ENCODE assay signal across 25 cellular contexts in genomic region chr4:127686656-127687055, GRCh38. TPM values are rescaled to one million over a fixed set of nuclear protein-coding genes. Genes with fewer than 3 reads are reported as not detected.
DNase-seq lines count a peak whose midpoint lies in the region; ATAC-seq, FAIRE-seq and TF ChIP-seq lines count a peak whose summit lies in the region.
"Had no signal": no experiment of that assay in that cellular context is flagged by ENCODE, and none has a peak within 500 bp of the region (broad histone marks: within the 10 kb centered on the region; RNA-seq: fewer than 3 reads in every experiment).

No MANE protein-coding gene starts in this region.

- H3K79me2 ChIP-seq in PC-3 (ENCODE audit: low read length): no peaks in the 10 kb centered on the region

- H3K36me3 ChIP-seq in PC-3 (ENCODE audit: low read depth, low read length): no peaks in the 10 kb centered on the region; the same call in 1 of the 2 replicates
- no peaks in the 10 kb centered on the region for H3K36me3 ChIP-seq in bronchial epithelial cell (ENCODE audit: control insufficient read depth, insufficient read depth, low read length)
- H3K36me3 ChIP-seq: uterus had no signal

- H3K4me3 ChIP-seq in PC-3 (ENCODE audit: low read length): 0 out of 2 replicates have a peak overlapping the region, but pooled peaks have one; percentile 4
- no peak overlapping the region for H3K4me3 ChIP-seq in bronchial epithelial cell (ENCODE audit: low read depth, low read length)
- H3K4me3 ChIP-seq: coronary artery, uterus had no signal

- H3F3A ChIP-seq in PC-3 (ENCODE audit: low read length, unreplicated experiment): no peaks in the 10 kb centered on the region

- no peak for FAIRE-seq in bronchial epithelial cell (lab: Jason Lieb, UNC)

- no peaks in the 10 kb centered on the region for H3K9me3 ChIP-seq in PC-3 (ENCODE audit: low read length)
- H3K9me3 ChIP-seq: uterus had no signal

- CTCF ChIA-PET in PC-3 (lab: Charles Lee): no interaction called here

- no peak overlapping the region; the same call in 1 of the 2 replicates for H2AFZ ChIP-seq in PC-3 (ENCODE audit: low read length)

- peak overlapping the region; percentile 57 for H3K27ac ChIP-seq in PC-3 (ENCODE audit: low read length)
- H3K27ac ChIP-seq: coronary artery, uterus had no signal

- POLR2A ChIA-PET in PC-3 (lab: Charles Lee; ENCODE audit: unreplicated experiment): interaction anchor here (0.7 kb wide), 1 partner anchor 54 kb away, joined by 3 read pairs; the partner anchor contains the start of gene INTU

- peak; percentile 51 for DNase-seq in EH (ENCODE audit: low read depth)
- peak; percentile 86 for DNase-seq in PC-3
- peak; percentile 73 for DNase-seq in bronchial epithelial cell (ENCODE audit: low read depth)
- DNase-seq in kidney tubule cell (ENCODE audit: low spot score): peak; percentile 71
- no peak for DNase-seq in SHP77 treated with DMSO at 0.1 percent for 48 hours (lab: John Stamatoyannopoulos, UW)
- DNase-seq in cerebellar cortex (ENCODE audit: low spot score): no peak
- DNase-seq in NCI-H1092 (lab: John Stamatoyannopoulos, UW): no peak
- DNase-seq in cardiac septum (ENCODE audit: low spot score): no peak
- DNase-seq: activated CD4-positive, alpha-beta T cell treated with anti-CD3 and anti-CD28 coated beads, Interleukin-2, amount 10 ng/mL, durations not matched to agents 7 days and 5 days; activated CD8-positive, alpha-beta memory T cell treated with anti-CD3 and anti-CD28 coated beads, Interleukin-2, amount 50 U/mL, for 48 hours; activated gamma-delta T cell treated with Interleukin-2 at 50 U/mL for 16 hours; AML-193; amygdala; COR-L47; head of caudate nucleus; KBM-7; naive thymus-derived CD4-positive, alpha-beta T cell; NCI-H2171; NCI-H748 treated with DMSO at 0.1 percent for 48 hours; stimulated activated CD4-positive, alpha-beta T cell treated with anti-CD3 and anti-CD28 coated beads, Interleukin-4, amount 100 ng/mL, for 24 hours; uterus had no signal

- H3K4me2 ChIP-seq in PC-3 (ENCODE audit: low read length): peak overlapping the region; percentile 64

- intact Hi-C loops in PC-3 (cut with micrococcal nuclease) (no loop called here), cardiac septum (cut with DNase I) (no loop called here)

- peak; percentile 97 for ATAC-seq in PC-3
- ATAC-seq: naive thymus-derived CD4-positive, alpha-beta T cell had no signal

- BruUV-seq in PC-3 (replicated peaks; lab: Mats Ljungman, UMichigan): no TSS peak

- H3K27me3 ChIP-seq in PC-3 (ENCODE audit: low read length) (no peaks in the 10 kb centered on the region), bronchial epithelial cell (ENCODE audit: control insufficient read depth, insufficient read depth, low read length) (no peaks in the 10 kb centered on the region)
- H3K27me3 ChIP-seq: uterus had no signal

- TF ChIP-seq CTCF in PC-3 (conservative IDR thresholded peaks at IDR 0.05; ENCODE audit: low read depth, low read length) (no peak), bronchial epithelial cell (IDR thresholded peaks at IDR 0.05; ENCODE audit: insufficient read depth, low read length, severe bottlenecking) (no peak)

- no peak overlapping the region for H3K9ac ChIP-seq in PC-3 (ENCODE audit: low read length)

- no peaks in the 10 kb centered on the region for H4K20me1 ChIP-seq in PC-3 (ENCODE audit: low read length)

- peaks cover 25% of the 10 kb centered on the region for H3K4me1 ChIP-seq in PC-3 (ENCODE audit: insufficient read depth, low read length)
- H3K4me1 ChIP-seq: uterus had no signal

- no peaks in the 10 kb centered on the region for H3K9me2 ChIP-seq in PC-3 (replicated peaks; ENCODE audit: low read length)

RNA-seq across cellular contexts. Expression of gene SLC25A31, which starts 43.5 kb away (rescaled TPM):
- total RNA-seq in PC-3 (2014; rRNA removed): not detected in 2 replicates
- not detected in 2 replicates for total RNA-seq in bronchial epithelial cell
- total RNA-seq in cardiac septum: not detected
- total RNA-seq: activated CD4-positive, alpha-beta T cell treated with anti-CD3 and anti-CD28 coated beads, Interleukin-2, amount 10 ng/mL, durations not matched to agents 7 days and 5 days; H4; naive thymus-derived CD4-positive, alpha-beta T cell; skeletal muscle tissue; subcutaneous adipose tissue had no signal

RNA-seq across cellular contexts. Expression of gene INTU, which starts 53.9 kb away (rescaled TPM):
- 1.1 and 1.8 TPM in 2 replicates for total RNA-seq in PC-3 (2014; rRNA removed)
- total RNA-seq in bronchial epithelial cell: 3.9 and 6.7 TPM in 2 replicates
- 4.8 TPM for total RNA-seq in cardiac septum

Comparison
In these comparisons a context has a peak if more than half of its experiments do, and no peak if none do; other contexts are left out.
1. DNase-seq: peak in EH (single experiment), PC-3 (single experiment), bronchial epithelial cell (single experiment) and kidney tubule cell (single experiment); none in SHP77 treated with DMSO at 0.1 percent for 48 hours (single experiment), cerebellar cortex (single experiment), NCI-H1092 (single experiment) and cardiac septum (single experiment).